Comparison of ENCODE assay signal across 10 cellular contexts in genomic region chr5:147949711-147950573, GRCh38. TPM values are rescaled to one million over a fixed set of nuclear protein-coding genes. Genes with fewer than 3 reads are reported as not detected.
DNase-seq lines count a peak whose midpoint lies in the region; ATAC-seq, FAIRE-seq and TF ChIP-seq lines count a peak whose summit lies in the region.
"Had no signal": no experiment of that assay in that cellular context is flagged by ENCODE, and none has a peak within 500 bp of the region (broad histone marks: within the 10 kb centered on the region; RNA-seq: fewer than 3 reads in every experiment).

No MANE protein-coding gene starts in this region.

- H3K9me3 ChIP-seq in DND-41 (ENCODE audit: insufficient read depth, low read length, severe bottlenecking) (no peaks in the 10 kb centered on the region), Karpas-422 (ENCODE audit: low read length) (no peaks in the 10 kb centered on the region), smooth muscle cell (replicated peaks; ENCODE audit: low read depth) (no peaks in the 10 kb centered on the region)

- H3K4me1 Mint-ChIP-seq in activated CD4-positive, alpha-beta T cell treated with anti-CD3 and anti-CD28 coated beads, Interleukin-2, amount 10 ng/mL, durations not matched to agents 7 days and 5 days = no peaks in the 10 kb centered on the region
- H3K4me1 Mint-ChIP-seq in stimulated activated naive CD8-positive, alpha-beta T cell treated with anti-CD3 and anti-CD28 coated beads, Interleukin-15, amount 100 ng/mL, for 72 hours = no peaks in the 10 kb centered on the region

- H3K9me2 ChIP-seq in Karpas-422 (replicated peaks; ENCODE audit: insufficient read depth, low read length) = no peaks in the 10 kb centered on the region

- H3K27me3 ChIP-seq in DND-41 (ENCODE audit: insufficient read depth, low read length, poor library complexity) (no peaks in the 10 kb centered on the region), Karpas-422 (ENCODE audit: low read length) (no peaks in the 10 kb centered on the region), smooth muscle cell (ENCODE audit: low read depth) (no peaks in the 10 kb centered on the region)

- H3K9ac ChIP-seq in DND-41 (ENCODE audit: low read depth, low read length) (no peak overlapping the region), Karpas-422 (ENCODE audit: low read length) (no peak overlapping the region), smooth muscle cell (ENCODE audit: low read depth) (no peak overlapping the region)

- TF ChIP-seq CTCF in DND-41 (IDR thresholded peaks at IDR 0.05; ENCODE audit: borderline replicate concordance, extremely low read depth, low read length, poor library complexity, severe bottlenecking) = peak; percentile 72
- peak; percentile 75 for TF ChIP-seq CTCF in smooth muscle cell (IDR thresholded peaks at IDR 0.05; ENCODE audit: borderline replicate concordance, insufficient read depth, poor library complexity, severe bottlenecking)

- H2AFZ ChIP-seq in DND-41 (ENCODE audit: low read depth, low read length) (no peak overlapping the region), Karpas-422 (ENCODE audit: low read length) (no peak overlapping the region), smooth muscle cell (ENCODE audit: low read depth) (no peak overlapping the region)

- no peak overlapping the region for H3K27ac Mint-ChIP-seq in activated CD4-positive, alpha-beta T cell treated with anti-CD3 and anti-CD28 coated beads, Interleukin-2, amount 10 ng/mL, durations not matched to agents 7 days and 5 days
- no peak overlapping the region for H3K27ac Mint-ChIP-seq in stimulated activated naive CD8-positive, alpha-beta T cell treated with anti-CD3 and anti-CD28 coated beads, Interleukin-15, amount 100 ng/mL, for 72 hours
- H3K27ac Mint-ChIP-seq: T-helper 1 cell treated with Interleukin-12 subunit alpha and Interleukin-12 subunit beta and Interleukin-4 antibody, amounts not matched to agents 30 μg/mL and 1 μg/mL, for 36 hours had no signal

- H3K4me1 ChIP-seq in DND-41 (ENCODE audit: insufficient read depth, low read length) (no peaks in the 10 kb centered on the region), Karpas-422 (ENCODE audit: low read length) (no peaks in the 10 kb centered on the region), smooth muscle cell (ENCODE audit: low read depth) (peaks cover 5% of the 10 kb centered on the region)

- H3K36me3 ChIP-seq in DND-41 (ENCODE audit: insufficient read depth, low read length) (no peaks in the 10 kb centered on the region), Karpas-422 (ENCODE audit: insufficient read depth, low read length) (no peaks in the 10 kb centered on the region), smooth muscle cell (ENCODE audit: low read depth) (no peaks in the 10 kb centered on the region)

- POLR2A ChIA-PET in activated CD4-positive, alpha-beta T cell treated with anti-CD3 and anti-CD28 coated beads, Interleukin-2, amount 10 ng/mL, durations not matched to agents 7 days and 5 days (lab: Charles Lee) = no interaction called here

- CTCF ChIA-PET in activated CD4-positive, alpha-beta T cell treated with anti-CD3 and anti-CD28 coated beads, Interleukin-2, amount 10 ng/mL, durations not matched to agents 7 days and 5 days (lab: Charles Lee) = interaction anchor here (0.6 kb wide), 1 partner anchor 146 kb away, joined by 3 read pairs; no protein-coding TSS in a partner anchor

- no peaks in the 10 kb centered on the region for H3F3A ChIP-seq in smooth muscle cell (ENCODE audit: low read depth)

- no peak overlapping the region for H3K4me3 Mint-ChIP-seq in activated CD4-positive, alpha-beta T cell treated with anti-CD3 and anti-CD28 coated beads, Interleukin-2, amount 10 ng/mL, durations not matched to agents 7 days and 5 days
- no peak overlapping the region for H3K4me3 Mint-ChIP-seq in stimulated activated naive CD8-positive, alpha-beta T cell treated with anti-CD3 and anti-CD28 coated beads, Interleukin-15, amount 100 ng/mL, for 72 hours
- H3K4me3 Mint-ChIP-seq: T-helper 1 cell treated with Interleukin-12 subunit alpha and Interleukin-12 subunit beta and Interleukin-4 antibody, amounts not matched to agents 30 μg/mL and 1 μg/mL, for 36 hours had no signal

- peak; percentile 93 for FAIRE-seq in frontal cortex (lab: Jason Lieb, UNC)

- H4K20me1 ChIP-seq in DND-41 (ENCODE audit: insufficient read depth, low read length) = no peaks in the 10 kb centered on the region
- H4K20me1 ChIP-seq in Karpas-422 (ENCODE audit: insufficient read depth, low read depth, low read length) = no peaks in the 10 kb centered on the region
- H4K20me1 ChIP-seq in smooth muscle cell (ENCODE audit: low read depth) = no peaks in the 10 kb centered on the region

- WGBS in smooth muscle cell (ENCODE audit: low lambda C conversion rate) = 62% methylated on average over 2 of the region's 2 CpGs

- H3K4me2 ChIP-seq in DND-41 (ENCODE audit: insufficient read depth, low read length) = no peak overlapping the region
- H3K4me2 ChIP-seq in Karpas-422 (ENCODE audit: low read depth, low read length, poor library complexity, severe bottlenecking) = no peak overlapping the region
- no peak overlapping the region for H3K4me2 ChIP-seq in smooth muscle cell

- H3K9me3 Mint-ChIP-seq in activated CD4-positive, alpha-beta T cell treated with anti-CD3 and anti-CD28 coated beads, Interleukin-2, amount 10 ng/mL, durations not matched to agents 7 days and 5 days = no peaks in the 10 kb centered on the region
- no peaks in the 10 kb centered on the region for H3K9me3 Mint-ChIP-seq in stimulated activated naive CD8-positive, alpha-beta T cell treated with anti-CD3 and anti-CD28 coated beads, Interleukin-15, amount 100 ng/mL, for 72 hours
- H3K9me3 Mint-ChIP-seq: T-helper 1 cell treated with Interleukin-12 subunit alpha and Interleukin-12 subunit beta and Interleukin-4 antibody, amounts not matched to agents 30 μg/mL and 1 μg/mL, for 36 hours had no signal

- ATAC-seq in DND-41 (ENCODE audit: insufficient read depth, low read depth) (peak; percentile 52; the same call in 1 of the 3 replicates), GM21423 (IDR thresholded peaks at IDR 0.05; ENCODE audit: unreplicated experiment) (peak; percentile 80), SK-N-SH treated with all-trans-retinoic acid at 6 μM for 48 hours (peak; percentile 88)
- ATAC-seq in stimulated activated naive CD8-positive, alpha-beta T cell treated with anti-CD3 and anti-CD28 coated beads, Interleukin-15, amount 100 ng/mL, for 72 hours = no peak

- H3K79me2 ChIP-seq in DND-41 (ENCODE audit: insufficient read depth, low read length) (no peaks in the 10 kb centered on the region), Karpas-422 (ENCODE audit: low read length) (no peaks in the 10 kb centered on the region), smooth muscle cell (ENCODE audit: low read depth) (no peaks in the 10 kb centered on the region)

- H3K36me3 Mint-ChIP-seq in activated CD4-positive, alpha-beta T cell treated with anti-CD3 and anti-CD28 coated beads, Interleukin-2, amount 10 ng/mL, durations not matched to agents 7 days and 5 days (ENCODE audit: low read depth) = no peaks in the 10 kb centered on the region

- H3K4me3 ChIP-seq in DND-41 (ENCODE audit: low read depth in 1 of 2, low read length in 2 of 2) (no peak overlapping the region), Karpas-422 (ENCODE audit: low read length) (no peak overlapping the region), smooth muscle cell (no peak overlapping the region)

- H3K27me3 Mint-ChIP-seq in activated CD4-positive, alpha-beta T cell treated with anti-CD3 and anti-CD28 coated beads, Interleukin-2, amount 10 ng/mL, durations not matched to agents 7 days and 5 days = no peaks in the 10 kb centered on the region
- no peaks in the 10 kb centered on the region for H3K27me3 Mint-ChIP-seq in stimulated activated naive CD8-positive, alpha-beta T cell treated with anti-CD3 and anti-CD28 coated beads, Interleukin-15, amount 100 ng/mL, for 72 hours

- DNase-seq in DND-41 (no peak), Karpas-422 (peak; percentile 80), frontal cortex (ENCODE audit: low spot score in 2 of 2) (peak; percentile 45 to 46), smooth muscle cell (lab: John Stamatoyannopoulos, UW; ENCODE audit: unreplicated experiment) (no peak)
- no peak for DNase-seq in activated CD4-positive, alpha-beta T cell treated with anti-CD3 and anti-CD28 coated beads, Interleukin-2, amount 10 ng/mL, durations not matched to agents 7 days and 5 days
- no peak for DNase-seq in stimulated activated naive CD8-positive, alpha-beta T cell treated with anti-CD3 and anti-CD28 coated beads, Interleukin-15, amount 100 ng/mL, for 72 hours

- H3K27ac ChIP-seq in DND-41 (ENCODE audit: low read length) (no peak overlapping the region), Karpas-422 (ENCODE audit: low read length) (no peak overlapping the region), smooth muscle cell (ENCODE audit: low read depth) (peak overlapping the region; percentile 35)

TF ChIP-seq in SK-N-SH treated with all-trans-retinoic acid at 6 μM for 48 hours, 23 proteins besides CTCF, POLR2A, EP300 and RAD21 (continues in another document):
- no peak for TF ChIP-seq RARB (CRISPR knock-in tag; IDR thresholded peaks at IDR 0.05)
- TF ChIP-seq ESRRG (CRISPR knock-in tag; IDR thresholded peaks at IDR 0.05) = no peak
- TF ChIP-seq TSHZ2 (CRISPR knock-in tag; IDR thresholded peaks at IDR 0.05) = no peak

RNA-seq across cellular contexts. Expression of gene C5orf46, which starts 43.6 kb away (rescaled TPM):
- total RNA-seq in Karpas-422 (2014; rRNA removed; shearing (Covaris generic); ENCODE audit: low replicate concordance) = not detected in 2 replicates
- total RNA-seq in frontal cortex = not detected
- total RNA-seq in smooth muscle cell = 15.1 and 27.1 TPM in 2 replicates
- 10.2 and 43.3 TPM in 2 replicates for polyA plus RNA-seq in smooth muscle cell
- total RNA-seq in activated CD4-positive, alpha-beta T cell treated with anti-CD3 and anti-CD28 coated beads, Interleukin-2, amount 10 ng/mL, durations not matched to agents 7 days and 5 days = not detected
- total RNA-seq: skeletal muscle tissue had no signal

Comparison
In these comparisons a context has a peak if more than half of its experiments do, and no peak if none do; other contexts are left out.
1. DNase-seq: peak in Karpas-422 (single experiment) and frontal cortex (2 of 2); none in DND-41 (single experiment), smooth muscle cell (single experiment), activated CD4-positive, alpha-beta T cell treated with anti-CD3 and anti-CD28 coated beads, Interleukin-2, amount 10 ng/mL, durations not matched to agents 7 days and 5 days (single experiment) and stimulated activated naive CD8-positive, alpha-beta T cell treated with anti-CD3 and anti-CD28 coated beads, Interleukin-15, amount 100 ng/mL, for 72 hours (0 of 2).
2. RNA of gene C5orf46, which starts 43.6 kb away (total RNA-seq): 15.1 to 27.1 TPM in smooth muscle cell; not detected in Karpas-422, not detected in frontal cortex (single experiment) and not detected in activated CD4-positive, alpha-beta T cell treated with anti-CD3 and anti-CD28 coated beads, Interleukin-2, amount 10 ng/mL, durations not matched to agents 7 days and 5 days; every median in the first group is over 10 times any median in the second.